In genomic region chr2:101609434-101609833, GRCh38 we compare ENCODE assay signal across 30 cellular contexts.
"Had no signal": no experiment of that assay in that cellular context is flagged by ENCODE, and none has a peak within 500 bp of the region (broad histone marks: within the 10 kb centered on the region; RNA-seq: fewer than 3 reads in every experiment).

No MANE protein-coding gene starts in this region.

- H3K27ac ChIP-seq: coronary artery, esophagus muscularis mucosa, foreskin keratinocyte, gastroesophageal sphincter, heart left ventricle, left lung, prostate gland, right atrium auricular region, stomach, thyroid gland, vagina had no signal

- H3K36me3 ChIP-seq: esophagus muscularis mucosa, gastroesophageal sphincter, heart left ventricle, left lung, prostate gland, right atrium auricular region, stomach, thyroid gland, vagina had no signal

- H3K4me2 ChIP-seq: smooth muscle cell had no signal

- H3K27me3 ChIP-seq: esophagus muscularis mucosa, foreskin keratinocyte, gastroesophageal sphincter, left lung, right atrium auricular region, stomach, thyroid gland, vagina had no signal

- H3K9me3 Mint-ChIP-seq: natural killer cell treated with Interleukin-12 subunit alpha and Interleukin-12 subunit beta and Interleukin-15 and Interleukin-18, amount 100 ng/mL, for 72 hours had no signal

- H3K9me3 ChIP-seq: gastroesophageal sphincter, left lung, mucosa of descending colon, prostate gland, right atrium auricular region, stomach, thyroid gland, vagina had no signal

- H3K4me3 Mint-ChIP-seq: mesothelial cell of epicardium; natural killer cell treated with Interleukin-12 subunit alpha and Interleukin-12 subunit beta and Interleukin-15 and Interleukin-18, amount 100 ng/mL, for 72 hours; neural crest cell had no signal

- H3K4me3 ChIP-seq: coronary artery, esophagus muscularis mucosa, gastroesophageal sphincter, heart left ventricle, left lung, mucosa of descending colon, prostate gland, right atrium auricular region, smooth muscle cell, stomach, thyroid gland, vagina had no signal

- DNase-seq: dermis blood vessel endothelial cell; effector memory CD4-positive, alpha-beta T cell; foreskin keratinocyte; heart left ventricle; hippocampal formation; left cardiac atrium; left lung; mesenchymal stem cell; mucosa of descending colon; naive B cell; stimulated activated CD4-positive, alpha-beta T cell treated with anti-CD3 and anti-CD28 coated beads, Interleukin-12 subunit alpha, Interleukin-12 subunit beta, amount 100 ng/mL, for 4 hours; stimulated activated CD4-positive, alpha-beta T cell treated with anti-CD3 and anti-CD28 coated beads, Interleukin-1b, Interleukin-23, amount 100 ng/mL, for 48 hours; stimulated activated CD4-positive, alpha-beta T cell treated with anti-CD3 and anti-CD28 coated beads, Interleukin-4, amount 100 ng/mL, for 1 hour; stimulated activated CD8-positive, alpha-beta memory T cell treated with anti-CD3 and anti-CD28 coated beads, Interleukin-4, amount 100 ng/mL, for 48 hours; stimulated activated naive CD4-positive, alpha-beta T cell; stomach; thyroid gland; trophoblast cell had no signal

- H3K4me1 ChIP-seq: foreskin keratinocyte, gastroesophageal sphincter, left lung, prostate gland, right atrium auricular region, stomach, thyroid gland, vagina had no signal

- H3K27ac Mint-ChIP-seq: mesothelial cell of epicardium had no signal

- FAIRE-seq: endothelial cell of umbilical vein had no signal

- H3K27me3 Mint-ChIP-seq: naive B cell; natural killer cell treated with Interleukin-12 subunit alpha and Interleukin-12 subunit beta and Interleukin-15 and Interleukin-18, amount 100 ng/mL, for 72 hours had no signal

- ATAC-seq: foreskin keratinocyte; gastroesophageal sphincter; heart left ventricle; left cardiac atrium; left lung; mucosa of descending colon; natural killer cell treated with Interleukin-12 subunit alpha and Interleukin-12 subunit beta and Interleukin-15 and Interleukin-18, amount 100 ng/mL, for 72 hours; sciatic nerve had no signal

- H3K4me1 Mint-ChIP-seq: neural crest cell had no signal

- H3K36me3 Mint-ChIP-seq: mesothelial cell of epicardium; natural killer cell treated with Interleukin-12 subunit alpha and Interleukin-12 subunit beta and Interleukin-15 and Interleukin-18, amount 100 ng/mL, for 72 hours had no signal
